ENCODE assay signal across 33 cellular contexts in the genomic region with DNA sequence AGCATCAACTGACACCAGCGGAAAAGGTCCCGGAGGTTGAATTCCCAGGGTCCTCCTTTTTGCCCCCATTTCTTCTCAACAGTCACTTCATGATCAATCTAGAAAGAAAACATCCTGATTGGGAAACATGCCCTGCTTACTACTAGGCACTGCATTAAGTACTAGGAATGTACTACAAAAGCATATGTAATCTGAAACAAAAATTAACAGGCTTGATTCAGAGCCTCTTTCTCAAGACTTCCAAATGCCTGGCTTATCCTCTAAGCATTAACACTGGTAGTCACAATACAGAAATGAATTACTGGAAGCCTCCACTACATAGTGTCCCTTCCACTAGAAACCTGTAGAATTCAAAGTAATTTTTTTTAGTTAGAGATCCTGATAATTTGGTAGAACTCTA.
"Had no signal": no experiment of that assay in that cellular context is flagged by ENCODE, and none has a peak within 500 bp of the region (broad histone marks: within the 10 kb centered on the region; RNA-seq: fewer than 3 reads in every experiment).

No MANE protein-coding gene starts in this region.

- H3K4me1 Mint-ChIP-seq: activated CD4-positive, alpha-beta memory T cell treated with anti-CD3 and anti-CD28 coated beads, Interleukin-2, amount 10 ng/mL, durations not matched to agents 7 days and 5 days; activated CD8-positive, alpha-beta memory T cell treated with anti-CD3 and anti-CD28 coated beads, Interleukin-2, amount 10 ng/mL, durations not matched to agents 7 days and 5 days; activated naive CD4-positive, alpha-beta T cell treated with anti-CD3 and anti-CD28 coated beads, Interleukin-2, amount 10 ng/mL, durations not matched to agents 7 days and 5 days; T-cell; T-helper 17 cell had no signal

- H3K9ac ChIP-seq: KMS-11 had no signal

- H3K27me3 Mint-ChIP-seq: activated CD4-positive, alpha-beta memory T cell treated with anti-CD3 and anti-CD28 coated beads, Interleukin-2, amount 10 ng/mL, durations not matched to agents 7 days and 5 days; activated CD8-positive, alpha-beta memory T cell treated with anti-CD3 and anti-CD28 coated beads, Interleukin-2, amount 10 ng/mL, durations not matched to agents 7 days and 5 days; activated naive CD4-positive, alpha-beta T cell treated with anti-CD3 and anti-CD28 coated beads, Interleukin-2, amount 10 ng/mL, durations not matched to agents 7 days and 5 days; activated naive CD8-positive, alpha-beta T cell; T-cell; T-helper 17 cell had no signal

- H3K4me1 ChIP-seq: body of pancreas, breast epithelium, Peyer's patch had no signal

- H3K9me3 Mint-ChIP-seq: activated CD4-positive, alpha-beta memory T cell treated with anti-CD3 and anti-CD28 coated beads, Interleukin-2, amount 10 ng/mL, durations not matched to agents 7 days and 5 days; activated naive CD4-positive, alpha-beta T cell treated with anti-CD3 and anti-CD28 coated beads, Interleukin-2, amount 10 ng/mL, durations not matched to agents 7 days and 5 days; T-cell had no signal

- H3K27ac Mint-ChIP-seq: activated CD4-positive, alpha-beta memory T cell treated with anti-CD3 and anti-CD28 coated beads, Interleukin-2, amount 10 ng/mL, durations not matched to agents 7 days and 5 days; activated CD8-positive, alpha-beta memory T cell treated with anti-CD3 and anti-CD28 coated beads, Interleukin-2, amount 10 ng/mL, durations not matched to agents 7 days and 5 days; activated naive CD4-positive, alpha-beta T cell treated with anti-CD3 and anti-CD28 coated beads, Interleukin-2, amount 10 ng/mL, durations not matched to agents 7 days and 5 days; activated naive CD8-positive, alpha-beta T cell; T-cell; T-helper 17 cell had no signal

- ATAC-seq: activated CD8-positive, alpha-beta memory T cell treated with anti-CD3 and anti-CD28 coated beads, Interleukin-2, amount 10 ng/mL, durations not matched to agents 7 days and 5 days; body of pancreas; PC-3; SK-N-SH treated with all-trans-retinoic acid at 6 μM for 48 hours; T-cell; T-helper 17 cell had no signal

- DNase-seq: activated CD4-positive, alpha-beta memory T cell treated with anti-CD3 and anti-CD28 coated beads, Interleukin-2, amount 10 ng/mL, durations not matched to agents 7 days and 5 days; activated CD4-positive, alpha-beta T cell treated with anti-CD3 and anti-CD28 coated beads for 1 hour; activated CD4-positive, alpha-beta T cell treated with anti-CD3 and anti-CD28 coated beads for 48 hours; activated CD4-positive, CD25-positive, alpha-beta regulatory T cell; activated CD8-positive, alpha-beta memory T cell treated with anti-CD3 and anti-CD28 coated beads for 24 hours; activated CD8-positive, alpha-beta memory T cell treated with anti-CD3 and anti-CD28 coated beads, Interleukin-2, amount 10 ng/mL, durations not matched to agents 7 days and 5 days; activated CD8-positive, alpha-beta memory T cell treated with anti-CD3 and anti-CD28 coated beads, Interleukin-2, amount 50 U/mL, for 48 hours; activated effector memory CD4-positive, alpha-beta T cell treated with Interleukin-2 at 50 U/mL for 16 hours; activated naive CD4-positive, alpha-beta T cell treated with anti-CD3 and anti-CD28 coated beads, Interleukin-2, amount 10 ng/mL, durations not matched to agents 7 days and 5 days; activated T-cell treated with anti-CD3 and anti-CD28 coated beads, Interleukin-2, amount 50 U/mL, for 48 hours; body of pancreas; MM.1S; MV-4-11; NCI-H1092; NCI-H1436 treated with DMSO at 0.1 percent for 48 hours; NCI-H1694 treated with DMSO at 0.1 percent for 48 hours; NCI-H2029; NCI-H2171; NCI-H510A; NCI-H526; NCI-H748 treated with DMSO at 0.1 percent for 48 hours; NK-92 treated with Interleukin-12 subunit alpha and Interleukin-12 subunit beta, amount 100 ng/mL, for 24 hours; PC-3; Peyer's patch; RPMI8226; SHP77 treated with DMSO at 0.1 percent for 48 hours; T-cell; T-helper 17 cell had no signal

- H3K27me3 ChIP-seq: body of pancreas, breast epithelium, Peyer's patch had no signal

- H3K4me3 ChIP-seq: body of pancreas, breast epithelium, Peyer's patch had no signal

- H3K9me3 ChIP-seq: body of pancreas, breast epithelium, Peyer's patch had no signal

- H3K4me3 Mint-ChIP-seq: activated CD4-positive, alpha-beta memory T cell treated with anti-CD3 and anti-CD28 coated beads, Interleukin-2, amount 10 ng/mL, durations not matched to agents 7 days and 5 days; activated CD8-positive, alpha-beta memory T cell treated with anti-CD3 and anti-CD28 coated beads, Interleukin-2, amount 10 ng/mL, durations not matched to agents 7 days and 5 days; activated naive CD4-positive, alpha-beta T cell treated with anti-CD3 and anti-CD28 coated beads, Interleukin-2, amount 10 ng/mL, durations not matched to agents 7 days and 5 days; activated naive CD8-positive, alpha-beta T cell; T-cell; T-helper 17 cell had no signal

- H3K27ac ChIP-seq: body of pancreas, breast epithelium, KMS-11, Peyer's patch, VCaP had no signal
